8 cellular contexts compared by ENCODE assay signal in the genomic region with DNA sequence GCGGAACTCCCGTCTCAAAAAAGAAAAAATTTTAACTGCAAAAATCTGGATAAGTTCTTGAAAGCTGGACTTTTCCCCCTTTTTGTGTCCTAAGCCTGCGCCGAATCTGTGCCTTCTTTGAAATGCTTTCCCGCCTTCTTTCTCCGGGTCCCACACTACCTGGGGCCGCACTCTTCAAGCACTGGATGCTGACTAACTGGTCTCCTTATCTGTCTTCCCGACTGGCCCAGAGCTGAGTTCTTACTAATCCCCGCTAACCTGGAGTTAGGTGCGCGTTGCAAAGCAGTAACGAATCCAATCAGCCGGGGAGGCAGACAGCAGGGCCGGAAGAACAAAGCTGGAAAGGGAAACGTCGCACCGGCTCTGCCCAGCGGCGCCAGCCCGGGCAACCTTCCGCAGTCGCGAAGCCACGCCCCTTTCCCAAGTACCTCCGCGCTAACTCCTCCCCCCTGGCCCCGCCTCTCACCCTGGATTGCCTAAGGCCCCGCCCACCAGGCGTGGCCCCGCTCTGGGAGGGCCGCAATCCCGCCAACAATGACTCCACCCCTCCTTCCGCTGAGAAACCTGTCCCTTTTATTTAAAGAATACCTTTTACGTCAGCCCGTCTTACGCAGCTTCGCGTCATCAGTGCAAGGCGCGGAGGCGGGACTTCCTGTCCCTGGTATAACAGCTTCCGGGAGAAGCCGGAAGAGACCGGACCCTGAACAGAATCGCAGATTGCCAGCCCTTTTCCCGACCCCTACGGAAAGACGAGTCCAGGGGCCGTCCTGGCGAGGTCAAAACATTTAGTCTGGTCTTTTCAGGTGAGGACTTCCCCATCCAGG. TPM values are rescaled to one million over a fixed set of nuclear protein-coding genes. Genes with fewer than 3 reads are reported as not detected.
DNase-seq lines count a peak whose midpoint lies in the region; ATAC-seq, FAIRE-seq and TF ChIP-seq lines count a peak whose summit lies in the region.

Gene TMUB2, plus strand, starts transcription at position 666 of the 824 bp plus-strand sequence. CDS start 737 bp downstream, outside the sequence.

- H3K9me3 ChIP-seq in BE2C: no peaks in the 10 kb centered on the region

- DNase-seq in BE2C (peak; percentile 99), GM19240 (ENCODE audit: insufficient read length, low spot score) (peak; percentile 100), NCI-H526 (lab: John Stamatoyannopoulos, UW) (peak; percentile 98 to 100), kidney tubule cell (ENCODE audit: low spot score) (peak; percentile 100)
- DNase-seq in activated CD4-positive, alpha-beta T cell treated with anti-CD3 and anti-CD28 coated beads for 48 hours: peak; percentile 100
- DNase-seq in stimulated activated CD4-positive, alpha-beta T cell treated with anti-CD3 and anti-CD28 coated beads, Interleukin-1b, Interleukin-23, amount 100 ng/mL, for 24 hours (ENCODE audit: low read depth in 4 of 4, low spot score in 1 of 4): peak; percentile 99 to 100 (median 99)

- TF ChIP-seq CTCF in BE2C (IDR thresholded peaks at IDR 0.05; ENCODE audit: low read depth, low read length): no peak

- H3K4me1 ChIP-seq in BE2C: no peaks in the 10 kb centered on the region

- peak; percentile 81 for ATAC-seq in HG03460 (IDR thresholded peaks at IDR 0.05; ENCODE audit: unreplicated experiment)

- FAIRE-seq in colon (lab: Jason Lieb, UNC): peak; percentile 95

- H3K36me3 ChIP-seq in BE2C: peaks cover 16% of the 10 kb centered on the region

- H3K4me3 ChIP-seq in BE2C (ENCODE audit: low read depth, low read length): peak within 1 kb of the TSS; percentile 98

- H3K27me3 ChIP-seq in BE2C: no peaks in the 10 kb centered on the region

RNA-seq across cellular contexts. Expression of gene TMUB2, which starts in this region (rescaled TPM):
- polyA plus RNA-seq in BE2C (2012; ENCODE audit: insufficient read depth, insufficient read length, low read depth): 64.2 TPM

Comparison
In these comparisons a context has a peak if more than half of its experiments do, and no peak if none do; other contexts are left out.
1. Peak in every context shown above with its lines: DNase-seq, ATAC-seq and H3K4me3 ChIP-seq.